18 cellular contexts compared by ENCODE assay signal in genomic region chr16:29849505-29849904, GRCh38. TPM values are rescaled to one million over a fixed set of nuclear protein-coding genes. Genes with fewer than 3 reads are reported as not detected.
DNase-seq lines count a peak whose midpoint lies in the region; ATAC-seq, FAIRE-seq and TF ChIP-seq lines count a peak whose summit lies in the region.
"Had no signal": no experiment of that assay in that cellular context is flagged by ENCODE, and none has a peak within 500 bp of the region (broad histone marks: within the 10 kb centered on the region; RNA-seq: fewer than 3 reads in every experiment).

No MANE protein-coding gene starts in this region.

- H3K79me2 ChIP-seq in H1 (ENCODE audit: control insufficient read depth in 1 of 2, insufficient read depth in 2 of 2, low read length in 2 of 2), result no peaks in the 10 kb centered on the region

- no peak for TF ChIP-seq POLR2A in H1 (IDR thresholded peaks at IDR 0.05; ENCODE audit: control extremely low read depth in 1 of 2, low read depth in 2 of 2, low read length in 2 of 2)

- H3K4me2 ChIP-seq in H1 (ENCODE audit: insufficient read depth in 1 of 2, low read depth in 2 of 2, low read length in 2 of 2), result no peak overlapping the region

- H2BK120ac ChIP-seq in H1 (replicated peaks; ENCODE audit: low read depth, low read length), result no peak overlapping the region

- no peak overlapping the region for H4K5ac ChIP-seq in H1 (ENCODE audit: insufficient read length, low read depth, low read length)

- H3K4me3 Mint-ChIP-seq in mesothelial cell of epicardium (no peak overlapping the region), type B pancreatic cell (no peak overlapping the region)
- H3K4me3 Mint-ChIP-seq: T-helper 1 cell treated with Interleukin-12 subunit alpha and Interleukin-12 subunit beta and Interleukin-4 antibody, amounts not matched to agents 30 μg/mL and 1 μg/mL, for 36 hours had no signal

- H3K18ac ChIP-seq in H1 (ENCODE audit: extremely low read depth, low read length), result no peak overlapping the region

- TF ChIP-seq CTCF in H1 (IDR thresholded peaks at IDR 0.05; ENCODE audit: control extremely low read depth in 1 of 3, insufficient read depth in 1 of 3, low read depth in 1 of 3, low read length in 3 of 3) (no peak), mesothelial cell of epicardium (IDR thresholded peaks at IDR 0.05; ENCODE audit: unreplicated experiment) (no peak), type B pancreatic cell (conservative IDR thresholded peaks at IDR 0.05) (no peak)

- no peaks in the 10 kb centered on the region for H3K79me1 ChIP-seq in H1 (ENCODE audit: low read depth, low read length)

- TF ChIP-seq RAD21 in H1 (IDR thresholded peaks at IDR 0.05 in 1 of 2, conservative IDR thresholded peaks at IDR 0.05 in 1 of 2; ENCODE audit: low read depth in 2 of 2, low read length in 2 of 2), result no peak

- H3K9me3 Mint-ChIP-seq in mesothelial cell of epicardium, result no peaks in the 10 kb centered on the region
- no peaks in the 10 kb centered on the region for H3K9me3 Mint-ChIP-seq in type B pancreatic cell
- H3K9me3 Mint-ChIP-seq: T-helper 1 cell treated with Interleukin-12 subunit alpha and Interleukin-12 subunit beta and Interleukin-4 antibody, amounts not matched to agents 30 μg/mL and 1 μg/mL, for 36 hours had no signal

- H2AFZ ChIP-seq in H1 (ENCODE audit: low read length), result no peak overlapping the region

- no peaks in the 10 kb centered on the region for H3K36me3 ChIP-seq in H1 (ENCODE audit: control insufficient read depth in 2 of 4, insufficient read depth in 4 of 4, low read length in 3 of 4)

- H4K8ac ChIP-seq in H1 (ENCODE audit: extremely low read depth, insufficient read depth, low read length), result no peak overlapping the region

- no peak overlapping the region for H3K56ac ChIP-seq in H1 (replicated peaks; ENCODE audit: insufficient read length, low read depth, low read length)

- H3K4me3 ChIP-seq in H1 (ENCODE audit: extremely low read depth in 1 of 4, insufficient read depth in 2 of 4, low read depth in 3 of 4, low read length in 4 of 4), result no peak overlapping the region
- H3K4me3 ChIP-seq: upper lobe of left lung had no signal

- TF ChIP-seq EP300 in H1 (IDR thresholded peaks at IDR 0.05; ENCODE audit: borderline replicate concordance in 1 of 2, low read depth in 2 of 2, low read length in 2 of 2), result no peak

- FAIRE-seq in H1 (lab: Jason Lieb, UNC), result no peak
- FAIRE-seq: A204.1, GM19239 had no signal

- no peak overlapping the region for H3K23ac ChIP-seq in H1 (ENCODE audit: insufficient read length)

- H2BK20ac ChIP-seq in H1 (ENCODE audit: low read length), result no peak overlapping the region

- H3K4me1 Mint-ChIP-seq in mesothelial cell of epicardium, result peaks cover 20% of the 10 kb centered on the region
- H3K4me1 Mint-ChIP-seq in type B pancreatic cell (ENCODE audit: unreplicated experiment), result peaks cover 11% of the 10 kb centered on the region

- no peak overlapping the region for H3K27ac ChIP-seq in H1 (ENCODE audit: low read depth, low read length)
- H3K27ac ChIP-seq: C4-2B had no signal

- H2BK15ac ChIP-seq in H1 (ENCODE audit: low read length), result no peak overlapping the region

- peak overlapping the region in 1 of 4 experiments; percentile 8; a peak in 1 of 7 replicates for H3K9ac ChIP-seq in H1 (replicated peaks in 1 of 4; ENCODE audit: extremely low read depth in 1 of 4, low read depth in 3 of 4, low read length in 3 of 4)

- H2AK5ac ChIP-seq in H1 (ENCODE audit: low read depth, low read length), result no peak overlapping the region

- no peak overlapping the region for H3K4ac ChIP-seq in H1 (replicated peaks; ENCODE audit: insufficient read length, low read depth, low read length)

- H3K23me2 ChIP-seq in H1 (ENCODE audit: low read depth, low read length), result no peaks in the 10 kb centered on the region

- intact Hi-C loops in Right ventricle myocardium superior (cut with DNase I), result loop anchor here (10.0 kb wide), 1 partner anchor 145 kb away; no protein-coding TSS in a partner anchor
- intact Hi-C loops in cardiac septum (cut with DNase I), result loop anchor here (5.0 kb wide), 1 partner anchor 152 kb away; no protein-coding TSS in a partner anchor

- ATAC-seq in Right ventricle myocardium superior (ENCODE audit: poor library complexity) (peak; percentile 15), HG03039 (IDR thresholded peaks at IDR 0.05; ENCODE audit: unreplicated experiment) (no peak)

- H3K27ac Mint-ChIP-seq in mesothelial cell of epicardium (peak overlapping the region; percentile 94), type B pancreatic cell (peak overlapping the region; percentile 58)
- H3K27ac Mint-ChIP-seq: progenitor cell of endocrine pancreas; T-helper 1 cell treated with Interleukin-12 subunit alpha and Interleukin-12 subunit beta and Interleukin-4 antibody, amounts not matched to agents 30 μg/mL and 1 μg/mL, for 36 hours had no signal

- H3K27me3 Mint-ChIP-seq in mesothelial cell of epicardium (ENCODE audit: low read depth) (no peaks in the 10 kb centered on the region), type B pancreatic cell (no peaks in the 10 kb centered on the region)
- H3K27me3 Mint-ChIP-seq: progenitor cell of endocrine pancreas had no signal

- CTCF ChIA-PET in H1 (lab: Charles Lee; ENCODE audit: partially characterized antibody), result interaction anchor here (0.6 to 15.0 kb wide), 14 partner anchors 9 to 1714 kb away, joined by 3 to 212 read pairs (median 10); partner anchors contain the start of genes CDIPT, MVP, PAGR1 and TLCD3B

- no peak overlapping the region for H3K14ac ChIP-seq in H1 (ENCODE audit: insufficient read length)

- H2BK12ac ChIP-seq in H1 (ENCODE audit: low read depth, low read length), result no peak overlapping the region

- no peak overlapping the region for H4K91ac ChIP-seq in H1 (replicated peaks; ENCODE audit: insufficient read length, low read length)

- no peaks in the 10 kb centered on the region; a peak in 1 of 7 replicates for H3K4me1 ChIP-seq in H1 (replicated peaks in 1 of 4; ENCODE audit: control insufficient read depth in 3 of 4, insufficient read depth in 4 of 4, low read length in 3 of 4)

- POLR2A ChIA-PET in H1 (lab: Charles Lee; ENCODE audit: partially characterized antibody), result interaction anchor here (0.7 to 12.7 kb wide), 5 partner anchors 8 to 150 kb away, joined by 3 to 167 read pairs (median 11); partner anchors contain the start of genes CDIPT, MAZ, MVP and PAGR1

- H2BK5ac ChIP-seq in H1 (ENCODE audit: low read depth, low read length), result peak overlapping the region; percentile 35; the same call in 1 of the 2 replicates

- DNase-seq in Right ventricle myocardium superior, result no peak
- DNase-seq in cardiac septum (ENCODE audit: low spot score), result no peak
- DNase-seq in H1 (ENCODE audit: low read depth in 1 of 2, low spot score in 2 of 2), result no peak
- DNase-seq in mesothelial cell of epicardium (ENCODE audit: low spot score in 2 of 2, unreplicated experiment in 2 of 2), result no peak
- DNase-seq in type B pancreatic cell (ENCODE audit: extremely low spot score, unreplicated experiment), result no peak
- no peak for DNase-seq in CD1c-positive myeloid dendritic cell (ENCODE audit: extremely low spot score)
- DNase-seq in activated effector memory CD4-positive, alpha-beta T cell treated with Interleukin-2 at 50 U/mL for 16 hours, result no peak
- DNase-seq: activated CD8-positive, alpha-beta memory T cell treated with anti-CD3 and anti-CD28 coated beads for 24 hours; hippocampal formation; NCI-H1694 treated with DMSO at 0.1 percent for 48 hours; SHP77 treated with DMSO at 0.1 percent for 48 hours; upper lobe of left lung had no signal

- no peaks in the 10 kb centered on the region for H3K9me3 ChIP-seq in H1 (ENCODE audit: insufficient read depth in 2 of 2, low read depth in 1 of 2, low read length in 1 of 2)
- H3K9me3 ChIP-seq: upper lobe of left lung had no signal

- H4K20me1 ChIP-seq in H1 (replicated peaks in 1 of 2; ENCODE audit: control insufficient read depth in 1 of 2, insufficient read depth in 2 of 2, low read length in 2 of 2), result no peaks in the 10 kb centered on the region

- no peaks in the 10 kb centered on the region for H3K36me3 Mint-ChIP-seq in mesothelial cell of epicardium
- H3K36me3 Mint-ChIP-seq in type B pancreatic cell, result no peaks in the 10 kb centered on the region

- H3K27me3 ChIP-seq in H1 (replicated peaks in 1 of 4; ENCODE audit: control insufficient read depth in 3 of 4, extremely low read depth in 1 of 4, insufficient read depth in 3 of 4, low read length in 3 of 4), result no peaks in the 10 kb centered on the region
- H3K27me3 ChIP-seq: upper lobe of left lung had no signal

- 91% methylated on average over 3 of the region's 5 CpGs; no CpG with 5 or more reads in 1 of the 2 experiments for WGBS in H1 (ENCODE audit: extremely low coverage in 1 of 2, insufficient coverage in 1 of 2, insufficient read length in 1 of 2, insufficient replicate concordance in 2 of 2, low coverage in 1 of 2, low lambda C conversion rate in 2 of 2, missing lambda C conversion rate in 1 of 2), 2 experiments

RNA-seq across cellular contexts. Expression of gene CDIPT, which starts 13.5 kb away (rescaled TPM):
- total RNA-seq in Right ventricle myocardium superior (63.0 TPM), cardiac septum (73.8 TPM), mesothelial cell of epicardium (49.7 to 51.7 TPM (median 49.7 TPM) in 3 replicates), type B pancreatic cell (ENCODE audit: low replicate concordance) (58.0 and 73.3 TPM in 2 replicates)
- total RNA-seq in H1 (2021; fragmentation: NEBNext Ultra II Directional; extraction: Animal tissue kit (Norgen Biotek cat#: 25700)), result 69.2 and 70.9 TPM in 2 replicates
- 140 and 190 TPM in 2 replicates for polyA plus RNA-seq in H1 (2011; rRNA removed)
- 121 TPM for polyA plus RNA-seq in H1 (2011; cell fraction: cytosol; rRNA removed)
- 112 TPM for polyA plus RNA-seq in H1 (2011; cell fraction: nucleus; rRNA removed)
- polyA plus RNA-seq in H1 (2012, experiment 1 of 2), result 68.6 to 81.2 TPM (median 78.1 TPM) in 4 replicates
- polyA plus RNA-seq in H1 (2012, experiment 2 of 2), result 94.9 TPM
- polyA plus RNA-seq in H1 (2013, experiment 1 of 2), result 63.4 TPM
- polyA plus RNA-seq in H1 (2013, experiment 2 of 2), result 67.9 TPM
- polyA minus RNA-seq in H1 (2011; rRNA and poly(A)+ RNA removed), result 50.1 and 60.7 TPM in 2 replicates
- polyA minus RNA-seq in H1 (2011; cell fraction: cytosol; rRNA and poly(A)+ RNA removed), result 63.3 TPM
- 28.2 TPM for polyA minus RNA-seq in H1 (2011; cell fraction: nucleus; rRNA and poly(A)+ RNA removed)

RNA-seq across cellular contexts. Expression of gene MVP, which starts 29.2 kb away (rescaled TPM):
- total RNA-seq in Right ventricle myocardium superior, result 45.5 TPM
- total RNA-seq in cardiac septum, result 60.2 TPM
- total RNA-seq in H1 (2021; fragmentation: NEBNext Ultra II Directional; extraction: Animal tissue kit (Norgen Biotek cat#: 25700)), result 1.9 and 2.9 TPM in 2 replicates
- 1.9 and 4.3 TPM in 2 replicates for polyA plus RNA-seq in H1 (2011; rRNA removed)
- 4.8 TPM for polyA plus RNA-seq in H1 (2011; cell fraction: cytosol; rRNA removed)
- 18.5 TPM for polyA plus RNA-seq in H1 (2011; cell fraction: nucleus; rRNA removed)
- polyA plus RNA-seq in H1 (2012, experiment 1 of 2), result 2.4 to 5.6 TPM (median 3.9 TPM) in 4 replicates
- polyA plus RNA-seq in H1 (2012, experiment 2 of 2), result 1.9 TPM
- 1.4 TPM for polyA plus RNA-seq in H1 (2013, experiment 1 of 2)
- 1.6 TPM for polyA plus RNA-seq in H1 (2013, experiment 2 of 2)
- polyA minus RNA-seq in H1 (2011; rRNA and poly(A)+ RNA removed), result 6.9 and 15.2 TPM in 2 replicates
- 4.5 TPM for polyA minus RNA-seq in H1 (2011; cell fraction: cytosol; rRNA and poly(A)+ RNA removed)
- polyA minus RNA-seq in H1 (2011; cell fraction: nucleus; rRNA and poly(A)+ RNA removed), result 3.7 TPM
- 13.1 to 14.4 TPM (median 13.1 TPM) in 3 replicates for total RNA-seq in mesothelial cell of epicardium
- total RNA-seq in type B pancreatic cell (ENCODE audit: low replicate concordance), result 27.4 and 46.3 TPM in 2 replicates

RNA-seq across cellular contexts. Expression of gene PAGR1, which starts 33.6 kb away (rescaled TPM):
- total RNA-seq in Right ventricle myocardium superior (14.7 TPM), cardiac septum (15.6 TPM), mesothelial cell of epicardium (42.3 to 43.8 TPM (median 43.2 TPM) in 3 replicates), type B pancreatic cell (ENCODE audit: low replicate concordance) (25.5 and 33.5 TPM in 2 replicates)
- 56.4 and 56.6 TPM in 2 replicates for total RNA-seq in H1 (2021; fragmentation: NEBNext Ultra II Directional; extraction: Animal tissue kit (Norgen Biotek cat#: 25700))
- 35.4 and 53.5 TPM in 2 replicates for polyA plus RNA-seq in H1 (2011; rRNA removed)
- 61.5 TPM for polyA plus RNA-seq in H1 (2011; cell fraction: cytosol; rRNA removed)
- 143 TPM for polyA plus RNA-seq in H1 (2011; cell fraction: nucleus; rRNA removed)
- 53.2 to 67.0 TPM (median 62.3 TPM) in 4 replicates for polyA plus RNA-seq in H1 (2012, experiment 1 of 2)
- polyA plus RNA-seq in H1 (2012, experiment 2 of 2), result 60.2 TPM
- polyA plus RNA-seq in H1 (2013, experiment 1 of 2), result 43.2 TPM
- polyA plus RNA-seq in H1 (2013, experiment 2 of 2), result 44.5 TPM
- polyA minus RNA-seq in H1 (2011; rRNA and poly(A)+ RNA removed), result 5.8 and 8.3 TPM in 2 replicates
- 19.6 TPM for polyA minus RNA-seq in H1 (2011; cell fraction: cytosol; rRNA and poly(A)+ RNA removed)
- polyA minus RNA-seq in H1 (2011; cell fraction: nucleus; rRNA and poly(A)+ RNA removed), result 30.1 TPM

RNA-seq across cellular contexts. Expression of gene PRRT2, which starts 37.5 kb away (rescaled TPM):
- total RNA-seq in Right ventricle myocardium superior (3.3 TPM), cardiac septum (2.1 TPM), mesothelial cell of epicardium (24.6 to 25.5 TPM (median 24.7 TPM) in 3 replicates), type B pancreatic cell (ENCODE audit: low replicate concordance) (1.4 and 15.1 TPM in 2 replicates)
- 12.8 and 16.6 TPM in 2 replicates for total RNA-seq in H1 (2021; fragmentation: NEBNext Ultra II Directional; extraction: Animal tissue kit (Norgen Biotek cat#: 25700))
- polyA plus RNA-seq in H1 (2011; rRNA removed), result 32.6 and 49.7 TPM in 2 replicates
- polyA plus RNA-seq in H1 (2011; cell fraction: cytosol; rRNA removed), result 36.1 TPM
- 233 TPM for polyA plus RNA-seq in H1 (2011; cell fraction: nucleus; rRNA removed)
- 25.4 to 32.2 TPM (median 26.8 TPM) in 4 replicates for polyA plus RNA-seq in H1 (2012, experiment 1 of 2)
- 12.5 TPM for polyA plus RNA-seq in H1 (2012, experiment 2 of 2)
- 16.5 TPM for polyA plus RNA-seq in H1 (2013, experiment 1 of 2)
- polyA plus RNA-seq in H1 (2013, experiment 2 of 2), result 13.8 TPM
- 4.5 and 8.5 TPM in 2 replicates for polyA minus RNA-seq in H1 (2011; rRNA and poly(A)+ RNA removed)
- 5.9 TPM for polyA minus RNA-seq in H1 (2011; cell fraction: cytosol; rRNA and poly(A)+ RNA removed)
- 29.9 TPM for polyA minus RNA-seq in H1 (2011; cell fraction: nucleus; rRNA and poly(A)+ RNA removed)

RNA-seq across cellular contexts. Expression of gene MAZ, which starts 43.2 kb away (rescaled TPM):
- total RNA-seq in Right ventricle myocardium superior (74.0 TPM), cardiac septum (72.4 TPM), mesothelial cell of epicardium (345 to 360 TPM (median 349 TPM) in 3 replicates), type B pancreatic cell (ENCODE audit: low replicate concordance) (207 and 294 TPM in 2 replicates)
- 376 and 380 TPM in 2 replicates for total RNA-seq in H1 (2021; fragmentation: NEBNext Ultra II Directional; extraction: Animal tissue kit (Norgen Biotek cat#: 25700))
- 219 and 357 TPM in 2 replicates for polyA plus RNA-seq in H1 (2011; rRNA removed)
- polyA plus RNA-seq in H1 (2011; cell fraction: cytosol; rRNA removed), result 226 TPM
- polyA plus RNA-seq in H1 (2011; cell fraction: nucleus; rRNA removed), result 465 TPM
- 359 to 553 TPM (median 440 TPM) in 4 replicates for polyA plus RNA-seq in H1 (2012, experiment 1 of 2)
- polyA plus RNA-seq in H1 (2012, experiment 2 of 2), result 327 TPM
- polyA plus RNA-seq in H1 (2013, experiment 1 of 2), result 126 TPM
- 116 TPM for polyA plus RNA-seq in H1 (2013, experiment 2 of 2)
- 294 and 426 TPM in 2 replicates for polyA minus RNA-seq in H1 (2011; rRNA and poly(A)+ RNA removed)
- polyA minus RNA-seq in H1 (2011; cell fraction: cytosol; rRNA and poly(A)+ RNA removed), result 315 TPM
- 159 TPM for polyA minus RNA-seq in H1 (2011; cell fraction: nucleus; rRNA and poly(A)+ RNA removed)
